ENCODE assay signal across 14 cellular contexts in genomic region chr2:230904856-230905447, GRCh38. TPM values are rescaled to one million over a fixed set of nuclear protein-coding genes. Genes with fewer than 3 reads are reported as not detected.
DNase-seq lines count a peak whose midpoint lies in the region; ATAC-seq, FAIRE-seq and TF ChIP-seq lines count a peak whose summit lies in the region.
"Had no signal": no experiment of that assay in that cellular context is flagged by ENCODE, and none has a peak within 500 bp of the region (broad histone marks: within the 10 kb centered on the region; RNA-seq: fewer than 3 reads in every experiment).

No MANE protein-coding gene starts in this region.

- TF ChIP-seq POLR2A in GM12891 (IDR thresholded peaks at IDR 0.05; ENCODE audit: low read depth, low read length), result peak; percentile 37

- CTCF ChIA-PET in A673 (lab: Charles Lee), result no interaction called here

- no peak for FAIRE-seq in GM12891 (lab: Jason Lieb, UNC)

- H3K27me3 ChIP-seq in BLaER1 (no peaks in the 10 kb centered on the region), neuron (ENCODE audit: insufficient read depth, low read length) (no peaks in the 10 kb centered on the region), left lung (no peaks in the 10 kb centered on the region), A673 (replicated peaks; ENCODE audit: insufficient read depth, low read depth, low read length, poor library complexity) (no peaks in the 10 kb centered on the region)
- H3K27me3 ChIP-seq: uterus had no signal

- peak overlapping the region; percentile 77 for H3K4me3 Mint-ChIP-seq in activated naive CD8-positive, alpha-beta T cell treated with anti-CD3 and anti-CD28 coated beads, Interleukin-2, amount 50 U/mL, for 24 hours
- H3K4me3 Mint-ChIP-seq: effector memory CD8-positive, alpha-beta T cell had no signal

- H3K36me3 Mint-ChIP-seq in activated naive CD8-positive, alpha-beta T cell treated with anti-CD3 and anti-CD28 coated beads, Interleukin-2, amount 50 U/mL, for 24 hours (ENCODE audit: low read depth), result no peaks in the 10 kb centered on the region

- H3K4me1 Mint-ChIP-seq in activated naive CD8-positive, alpha-beta T cell treated with anti-CD3 and anti-CD28 coated beads, Interleukin-2, amount 50 U/mL, for 24 hours, result peaks cover 88% of the 10 kb centered on the region

- no peak for ATAC-seq in activated naive CD8-positive, alpha-beta T cell treated with anti-CD3 and anti-CD28 coated beads, Interleukin-2, amount 50 U/mL, for 24 hours
- no peak for ATAC-seq in HG03378 (IDR thresholded peaks at IDR 0.05; ENCODE audit: unreplicated experiment)
- ATAC-seq in left lung, result no peak
- ATAC-seq: right cardiac atrium had no signal

- no peaks in the 10 kb centered on the region for H3K9me3 Mint-ChIP-seq in activated naive CD8-positive, alpha-beta T cell treated with anti-CD3 and anti-CD28 coated beads, Interleukin-2, amount 50 U/mL, for 24 hours
- H3K9me3 Mint-ChIP-seq: effector memory CD8-positive, alpha-beta T cell had no signal

- H3K9ac ChIP-seq in BLaER1, result no peak overlapping the region

- no peak for DNase-seq in GM12891 (ENCODE audit: insufficient read length, low spot score)
- no peak for DNase-seq in activated naive CD8-positive, alpha-beta T cell treated with anti-CD3 and anti-CD28 coated beads, Interleukin-2, amount 50 U/mL, for 24 hours
- DNase-seq in left lung, result no peak
- no peak for DNase-seq in NCI-H187 treated with DMSO at 0.1 percent for 48 hours (lab: John Stamatoyannopoulos, UW)
- DNase-seq in A673 (ENCODE audit: low spot score), result no peak
- DNase-seq: AML-193, NCI-H82 had no signal

- POLR2A ChIA-PET in A673 (lab: Charles Lee; ENCODE audit: low non-redundant PET), result no interaction called here

- intact Hi-C loops in left lung (cut with DNase I) (loop anchor here in 1 of 2 donors (5.0 kb wide), 1 partner anchor 82 kb away; no protein-coding TSS in a partner anchor), A673 (cut with micrococcal nuclease; ENCODE audit: unreplicated experiment) (loop anchor here (5.0 kb wide), 1 partner anchor 58 kb away; no protein-coding TSS in a partner anchor)

- H3K36me3 ChIP-seq in BLaER1, result no peaks in the 10 kb centered on the region
- no peaks in the 10 kb centered on the region for H3K36me3 ChIP-seq in neuron (ENCODE audit: insufficient read depth, low read length)
- H3K36me3 ChIP-seq in left lung, result no peaks in the 10 kb centered on the region
- no peaks in the 10 kb centered on the region for H3K36me3 ChIP-seq in A673 (ENCODE audit: insufficient read depth, low read length, poor library complexity, severe bottlenecking)
- H3K36me3 ChIP-seq: uterus had no signal

- H3K4me2 ChIP-seq in BLaER1, result peak overlapping the region; percentile 35

- H3K27ac Mint-ChIP-seq in activated naive CD8-positive, alpha-beta T cell treated with anti-CD3 and anti-CD28 coated beads, Interleukin-2, amount 50 U/mL, for 24 hours, result peak overlapping the region; percentile 85

- H2AFZ ChIP-seq in neuron (ENCODE audit: low read depth, low read length), result peak overlapping the region; percentile 21

- H3K27me3 Mint-ChIP-seq in activated naive CD8-positive, alpha-beta T cell treated with anti-CD3 and anti-CD28 coated beads, Interleukin-2, amount 50 U/mL, for 24 hours, result peaks cover 11% of the 10 kb centered on the region

- no TSS peak for BruUV-seq in A673 (replicated peaks; lab: Mats Ljungman, UMichigan)

- H3K4me1 ChIP-seq in BLaER1 (peaks cover 55% of the 10 kb centered on the region), neuron (ENCODE audit: insufficient read depth, low read length) (peaks cover 12% of the 10 kb centered on the region), left lung (no peaks in the 10 kb centered on the region), A673 (ENCODE audit: insufficient read depth, low read length, poor library complexity, severe bottlenecking) (peaks cover 14% of the 10 kb centered on the region)
- H3K4me1 ChIP-seq: uterus had no signal

- no peak overlapping the region for H3K4me3 ChIP-seq in BLaER1
- no peak overlapping the region for H3K4me3 ChIP-seq in neuron (ENCODE audit: low read length)
- H3K4me3 ChIP-seq in left lung, result no peak overlapping the region
- no peak overlapping the region for H3K4me3 ChIP-seq in A673 (ENCODE audit: low read depth, low read length, poor library complexity, severe bottlenecking)
- H3K4me3 ChIP-seq: uterus had no signal

- TF ChIP-seq CTCF in left lung (IDR thresholded peaks at IDR 0.05) (no peak), A673 (conservative IDR thresholded peaks at IDR 0.05; ENCODE audit: low read depth, low read length) (no peak)

- H3K9me3 ChIP-seq in BLaER1 (no peaks in the 10 kb centered on the region), neuron (ENCODE audit: low read length) (no peaks in the 10 kb centered on the region), left lung (no peaks in the 10 kb centered on the region), A673 (ENCODE audit: low read depth, low read length, poor library complexity, severe bottlenecking) (no peaks in the 10 kb centered on the region)
- H3K9me3 ChIP-seq: uterus had no signal

- H3K27ac ChIP-seq in BLaER1 (no peak overlapping the region), left lung (no peak overlapping the region), A673 (ENCODE audit: low read depth, low read length, poor library complexity, severe bottlenecking) (no peak overlapping the region)
- H3K27ac ChIP-seq: uterus had no signal

- H4K20me1 ChIP-seq in BLaER1, result no peaks in the 10 kb centered on the region

TF ChIP-seq in GM12891, 5 proteins besides CTCF, POLR2A, EP300 and RAD21:
- TF ChIP-seq POLR2AphosphoS5 (IDR thresholded peaks at IDR 0.05; ENCODE audit: low read depth, low read length), result peak; percentile 47; the same call in 1 of the 2 replicates
- TF ChIP-seq SPI1 (IDR thresholded peaks at IDR 0.05; ENCODE audit: low read depth, low read length), result no peak

RNA-seq across cellular contexts. Expression of gene GPR55, which starts 20.1 kb away (rescaled TPM):
- polyA plus RNA-seq in GM12891 (2012; ENCODE audit: low read depth, missing spikeins), result 20.8 TPM
- total RNA-seq in left lung (under 1 TPM in 1 of 2 donors, not detected in 1; 0.24 TPM), A673 (2021) (0.19 TPM in 1 of 2 replicates, not detected in the other)
- total RNA-seq: uterus had no signal
- polyA plus RNA-seq: neural cell, right cardiac atrium had no signal

RNA-seq across cellular contexts. Expression of gene ITM2C, which starts 40.2 kb away (rescaled TPM):
- 117 TPM for polyA plus RNA-seq in GM12891 (2012; ENCODE audit: low read depth, missing spikeins)
- total RNA-seq in left lung, result 10 to 100 TPM; 32.0 to 60.7 TPM
- total RNA-seq in A673 (2021), result 283 and 293 TPM in 2 replicates
